Comparison of ENCODE assay signal across 1 cellular context in the genomic region with DNA sequence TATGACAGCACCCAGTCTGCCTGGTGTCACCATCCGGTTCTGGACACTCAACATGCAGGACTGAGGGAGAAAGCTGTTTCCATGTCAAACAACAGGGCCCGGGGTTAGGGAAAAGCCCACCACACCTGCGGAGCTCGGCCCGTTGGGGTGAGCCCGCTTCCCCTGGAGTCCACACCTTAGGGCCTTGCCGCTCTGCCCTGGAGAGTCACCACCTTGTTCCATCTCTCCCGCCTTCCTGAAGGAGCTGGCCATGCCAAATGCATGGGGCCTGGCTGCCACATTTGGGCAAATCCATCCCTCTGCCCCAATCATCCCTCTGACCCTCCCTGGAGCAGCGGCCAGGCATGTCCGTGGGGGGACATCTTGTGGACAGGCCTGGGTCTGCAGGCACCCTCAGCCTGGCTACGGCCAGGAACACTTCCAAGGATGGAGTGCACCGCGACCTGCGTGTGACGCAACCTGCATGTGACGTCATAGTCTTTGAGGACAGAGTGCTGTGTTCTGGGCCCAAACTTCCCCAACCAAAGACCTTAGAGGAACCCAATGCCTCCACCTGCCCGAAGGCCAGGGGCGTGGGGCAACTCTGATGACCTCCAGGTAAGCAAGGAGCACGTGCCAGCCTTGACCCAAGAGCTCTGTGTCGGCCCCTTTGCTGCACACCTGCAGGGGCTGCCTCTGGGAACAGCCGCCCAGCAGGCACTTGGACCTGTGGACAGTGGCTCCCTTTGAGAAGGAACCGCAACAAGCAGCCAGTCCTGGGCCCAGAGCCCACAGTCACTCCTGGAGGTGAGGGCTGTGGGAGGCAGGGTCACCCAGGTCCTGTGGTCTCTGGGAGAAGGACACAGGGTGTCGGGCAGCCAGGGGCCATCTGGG.
TF ChIP-seq lines count a peak whose summit lies in the region.

No MANE protein-coding gene starts in this region.

TF ChIP-seq in SK-N-SH treated with all-trans-retinoic acid at 6 μM for 48 hours, 23 proteins besides CTCF, POLR2A, EP300 and RAD21 (continued from another document):
- TF ChIP-seq, protein P1, sequence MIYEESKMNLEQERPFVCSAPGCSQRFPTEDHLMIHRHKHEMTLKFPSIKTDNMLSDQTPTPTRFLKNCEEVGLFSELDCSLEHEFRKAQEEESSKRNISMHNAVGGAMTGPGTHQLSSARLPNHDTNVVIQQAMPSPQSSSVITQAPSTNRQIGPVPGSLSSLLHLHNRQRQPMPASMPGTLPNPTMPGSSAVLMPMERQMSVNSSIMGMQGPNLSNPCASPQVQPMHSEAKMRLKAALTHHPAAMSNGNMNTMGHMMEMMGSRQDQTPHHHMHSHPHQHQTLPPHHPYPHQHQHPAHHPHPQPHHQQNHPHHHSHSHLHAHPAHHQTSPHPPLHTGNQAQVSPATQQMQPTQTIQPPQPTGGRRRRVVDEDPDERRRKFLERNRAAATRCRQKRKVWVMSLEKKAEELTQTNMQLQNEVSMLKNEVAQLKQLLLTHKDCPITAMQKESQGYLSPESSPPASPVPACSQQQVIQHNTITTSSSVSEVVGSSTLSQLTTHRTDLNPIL (CRISPR knock-in tag; IDR thresholded peaks at IDR 0.05; ENCODE audit: low read depth), result no peak
- TF ChIP-seq PPARA (CRISPR knock-in tag; IDR thresholded peaks at IDR 0.05; ENCODE audit: borderline replicate concordance) (no peak), BACH2 (CRISPR knock-in tag; IDR thresholded peaks at IDR 0.05; ENCODE audit: borderline replicate concordance) (no peak), CSRNP3 (CRISPR knock-in tag; IDR thresholded peaks at IDR 0.05) (no peak), ESRRG (CRISPR knock-in tag; IDR thresholded peaks at IDR 0.05) (no peak), TOX (CRISPR knock-in tag; IDR thresholded peaks at IDR 0.05; ENCODE audit: borderline replicate concordance) (no peak), ZFP30 (CRISPR knock-in tag; IDR thresholded peaks at IDR 0.05) (no peak), SNAI2 (CRISPR knock-in tag; IDR thresholded peaks at IDR 0.05) (no peak), ZNF70 (CRISPR knock-in tag; IDR thresholded peaks at IDR 0.05) (no peak)
- TF ChIP-seq, protein P2, sequence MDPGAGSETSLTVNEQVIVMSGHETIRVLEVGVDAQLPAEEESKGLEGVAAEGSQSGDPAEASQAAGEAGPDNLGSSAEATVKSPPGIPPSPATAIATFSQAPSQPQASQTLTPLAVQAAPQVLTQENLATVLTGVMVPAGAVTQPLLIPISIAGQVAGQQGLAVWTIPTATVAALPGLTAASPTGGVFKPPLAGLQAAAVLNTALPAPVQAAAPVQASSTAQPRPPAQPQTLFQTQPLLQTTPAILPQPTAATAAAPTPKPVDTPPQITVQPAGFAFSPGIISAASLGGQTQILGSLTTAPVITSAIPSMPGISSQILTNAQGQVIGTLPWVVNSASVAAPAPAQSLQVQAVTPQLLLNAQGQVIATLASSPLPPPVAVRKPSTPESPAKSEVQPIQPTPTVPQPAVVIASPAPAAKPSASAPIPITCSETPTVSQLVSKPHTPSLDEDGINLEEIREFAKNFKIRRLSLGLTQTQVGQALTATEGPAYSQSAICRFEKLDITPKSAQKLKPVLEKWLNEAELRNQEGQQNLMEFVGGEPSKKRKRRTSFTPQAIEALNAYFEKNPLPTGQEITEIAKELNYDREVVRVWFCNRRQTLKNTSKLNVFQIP (CRISPR knock-in tag; IDR thresholded peaks at IDR 0.05; ENCODE audit: borderline replicate concordance, low read depth), result no peak
